ENCODE assay signal across 8 cellular contexts in the genomic region with DNA sequence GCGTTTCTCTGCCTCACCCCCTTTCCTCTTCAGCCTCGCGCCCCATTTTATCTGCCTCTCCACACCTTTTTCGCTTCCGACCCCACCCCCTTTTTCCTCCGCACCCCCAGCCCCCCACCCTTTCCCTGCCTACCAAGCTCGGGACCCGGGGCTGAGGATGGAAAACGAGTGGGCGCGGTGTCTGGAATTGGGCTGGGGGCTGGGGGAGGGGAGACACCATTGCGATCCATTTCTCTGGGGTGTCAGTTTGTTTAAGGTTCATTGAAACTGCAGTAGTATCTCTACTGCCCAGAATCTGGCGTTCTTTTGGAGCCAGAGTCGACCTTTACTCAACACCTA.
A peak's percentile ranks its signal among the peaks of the same experiment; 100 is the strongest.
DNase-seq lines count a peak whose midpoint lies in the region; ATAC-seq lines count a peak whose summit lies in the region.

No MANE protein-coding gene starts in this region.

- H3K4me3 Mint-ChIP-seq in T-helper 1 cell treated with Interleukin-12 subunit alpha and Interleukin-12 subunit beta and Interleukin-4 antibody, amounts not matched to agents 30 μg/mL and 1 μg/mL, for 36 hours, result peak overlapping the region; percentile 92
- H3K4me3 Mint-ChIP-seq in activated naive CD8-positive, alpha-beta T cell treated with anti-CD3 and anti-CD28 coated beads, Interleukin-2, amount 50 U/mL, for 24 hours, result peak overlapping the region; percentile 83

- no peaks in the 10 kb centered on the region for H3K27me3 Mint-ChIP-seq in T-helper 1 cell treated with Interleukin-12 subunit alpha and Interleukin-12 subunit beta and Interleukin-4 antibody, amounts not matched to agents 30 μg/mL and 1 μg/mL, for 36 hours (ENCODE audit: low read depth)
- H3K27me3 Mint-ChIP-seq in activated naive CD8-positive, alpha-beta T cell treated with anti-CD3 and anti-CD28 coated beads, Interleukin-2, amount 50 U/mL, for 24 hours, result no peaks in the 10 kb centered on the region

- ATAC-seq in activated naive CD8-positive, alpha-beta T cell treated with anti-CD3 and anti-CD28 coated beads, Interleukin-2, amount 50 U/mL, for 24 hours, result no peak

- H3K9me3 Mint-ChIP-seq in T-helper 1 cell treated with Interleukin-12 subunit alpha and Interleukin-12 subunit beta and Interleukin-4 antibody, amounts not matched to agents 30 μg/mL and 1 μg/mL, for 36 hours, result no peaks in the 10 kb centered on the region
- no peaks in the 10 kb centered on the region for H3K9me3 Mint-ChIP-seq in activated naive CD8-positive, alpha-beta T cell treated with anti-CD3 and anti-CD28 coated beads, Interleukin-2, amount 50 U/mL, for 24 hours

- H3K4me1 Mint-ChIP-seq in T-helper 1 cell treated with Interleukin-12 subunit alpha and Interleukin-12 subunit beta and Interleukin-4 antibody, amounts not matched to agents 30 μg/mL and 1 μg/mL, for 36 hours (ENCODE audit: low read depth), result peaks cover 46% of the 10 kb centered on the region
- peaks cover 35% of the 10 kb centered on the region for H3K4me1 Mint-ChIP-seq in activated naive CD8-positive, alpha-beta T cell treated with anti-CD3 and anti-CD28 coated beads, Interleukin-2, amount 50 U/mL, for 24 hours

- peaks cover 2% of the 10 kb centered on the region for H3K36me3 Mint-ChIP-seq in T-helper 1 cell treated with Interleukin-12 subunit alpha and Interleukin-12 subunit beta and Interleukin-4 antibody, amounts not matched to agents 30 μg/mL and 1 μg/mL, for 36 hours (ENCODE audit: low read depth)
- peaks cover 2% of the 10 kb centered on the region for H3K36me3 Mint-ChIP-seq in activated naive CD8-positive, alpha-beta T cell treated with anti-CD3 and anti-CD28 coated beads, Interleukin-2, amount 50 U/mL, for 24 hours (ENCODE audit: low read depth)

- H3K27ac Mint-ChIP-seq in T-helper 1 cell treated with Interleukin-12 subunit alpha and Interleukin-12 subunit beta and Interleukin-4 antibody, amounts not matched to agents 30 μg/mL and 1 μg/mL, for 36 hours, result peak overlapping the region; percentile 83
- peak overlapping the region; percentile 31 for H3K27ac Mint-ChIP-seq in activated naive CD8-positive, alpha-beta T cell treated with anti-CD3 and anti-CD28 coated beads, Interleukin-2, amount 50 U/mL, for 24 hours

- DNase-seq in T-helper 1 cell, result no peak
- DNase-seq in activated naive CD8-positive, alpha-beta T cell treated with anti-CD3 and anti-CD28 coated beads, Interleukin-2, amount 50 U/mL, for 24 hours, result no peak
- DNase-seq in substantia nigra (lab: John Stamatoyannopoulos, UW), result no peak
- no peak for DNase-seq in NCI-H2171 (lab: John Stamatoyannopoulos, UW)
- DNase-seq in RPMI8226, result no peak
- no peak for DNase-seq in NCI-H69 (lab: John Stamatoyannopoulos, UW)

- peak overlapping the region; percentile 63 for H3K27ac ChIP-seq in layer of hippocampus (ENCODE audit: low read depth, low read length)
- H3K27ac ChIP-seq in substantia nigra (ENCODE audit: low read depth, low read length, poor library complexity, severe bottlenecking), result peak overlapping the region; percentile 35

- no peaks in the 10 kb centered on the region for H3K27me3 ChIP-seq in layer of hippocampus (ENCODE audit: control insufficient read depth, insufficient read depth, low read length)
